2 cellular contexts compared by ENCODE assay signal in genomic region chr17:18182190-18182977, GRCh38.
TF ChIP-seq lines count a peak whose summit lies in the region.

No MANE protein-coding gene starts in this region.

TF ChIP-seq in SK-N-SH, 30 proteins besides CTCF, POLR2A, EP300 and RAD21 (continued from another document):
- TF ChIP-seq IRF3 (IDR thresholded peaks at IDR 0.05; ENCODE audit: low read depth, low read length) (no peak), EZH2phosphoT487 (IDR thresholded peaks at IDR 0.05; ENCODE audit: borderline replicate concordance, low read depth) (no peak), RFX5 (IDR thresholded peaks at IDR 0.05; ENCODE audit: low read length) (no peak), GABPA (IDR thresholded peaks at IDR 0.05; ENCODE audit: low read depth) (no peak)

TF ChIP-seq in SK-N-SH treated with all-trans-retinoic acid at 6 μM for 48 hours, 23 proteins besides CTCF, POLR2A, EP300 and RAD21 (continued from another document):
- no peak for TF ChIP-seq SNAI2 (CRISPR knock-in tag; IDR thresholded peaks at IDR 0.05)
